ENCODE assay signal across 11 cellular contexts in genomic region chr1:214187152-214187900, GRCh38.
DNase-seq lines count a peak whose midpoint lies in the region; ATAC-seq and TF ChIP-seq lines count a peak whose summit lies in the region.
"Had no signal": no experiment of that assay in that cellular context is flagged by ENCODE, and none has a peak within 500 bp of the region (broad histone marks: within the 10 kb centered on the region; RNA-seq: fewer than 3 reads in every experiment).

No MANE protein-coding gene starts in this region.

- H3K4me3 Mint-ChIP-seq in activated CD4-positive, alpha-beta T cell treated with anti-CD3 and anti-CD28 coated beads, Interleukin-2, amount 10 ng/mL, durations not matched to agents 7 days and 5 days = no peak overlapping the region

- H3K27ac ChIP-seq in ACC112 (ENCODE audit: low read depth, low read length) = no peak overlapping the region
- no peak overlapping the region for H3K27ac ChIP-seq in ectodermal cell (ENCODE audit: insufficient read depth, low read depth, low read length, poor library complexity, severe bottlenecking)
- no peak overlapping the region for H3K27ac ChIP-seq in mesodermal cell (ENCODE audit: low read depth, low read length, severe bottlenecking)
- H3K27ac ChIP-seq in prostate gland = no peak overlapping the region
- H3K27ac ChIP-seq: uterus had no signal

- peak overlapping the region; percentile 59 for H3K4me3 ChIP-seq in ACC112 (ENCODE audit: low read depth, low read length)
- H3K4me3 ChIP-seq in ectodermal cell (ENCODE audit: insufficient read depth, low read depth, low read length) = peak overlapping the region; percentile 31
- peak overlapping the region; percentile 31 for H3K4me3 ChIP-seq in mesodermal cell (ENCODE audit: extremely low read depth, insufficient read depth, low read length, poor library complexity, severe bottlenecking)
- H3K4me3 ChIP-seq in prostate gland = no peak overlapping the region
- H3K4me3 ChIP-seq: uterus had no signal

- H3K36me3 Mint-ChIP-seq in activated CD4-positive, alpha-beta T cell treated with anti-CD3 and anti-CD28 coated beads, Interleukin-2, amount 10 ng/mL, durations not matched to agents 7 days and 5 days (ENCODE audit: low read depth) = no peaks in the 10 kb centered on the region

- H3K36me3 ChIP-seq in ACC112 (ENCODE audit: insufficient read depth, low read length) (no peaks in the 10 kb centered on the region), ectodermal cell (ENCODE audit: control insufficient read depth, insufficient read depth, low read length) (no peaks in the 10 kb centered on the region), mesodermal cell (ENCODE audit: control insufficient read depth, insufficient read depth, low read length) (no peaks in the 10 kb centered on the region), prostate gland (no peaks in the 10 kb centered on the region)
- H3K36me3 ChIP-seq: uterus had no signal

- WGBS in ectodermal cell, 2 experiments = 6 to 9% methylated on average over 45 to 48 of the region's 49 CpGs
- WGBS in mesodermal cell (ENCODE audit: insufficient coverage in 2 of 2), 2 experiments = 3 to 6% methylated on average over 23 to 42 of the region's 49 CpGs
- 4% methylated on average over 49 of the region's 49 CpGs for WGBS in prostate gland

- DNase-seq in HuH-7 (ENCODE audit: low spot score) (peak; percentile 36), NCI-H526 treated with DMSO at 0.1 percent for 48 hours (lab: John Stamatoyannopoulos, UW) (no peak), prostate gland (ENCODE audit: low spot score) (no peak)
- no peak for DNase-seq in activated CD4-positive, alpha-beta T cell treated with anti-CD3 and anti-CD28 coated beads, Interleukin-2, amount 10 ng/mL, durations not matched to agents 7 days and 5 days
- DNase-seq: activated T-cell treated with anti-CD3 and anti-CD28 coated beads for 4 hours, Calu3, uterus had no signal

- TF ChIP-seq POLR2A in prostate gland (IDR thresholded peaks at IDR 0.05) = no peak

- no peak for TF ChIP-seq CTCF in prostate gland (IDR thresholded peaks at IDR 0.05)

- no peaks in the 10 kb centered on the region for H3K79me2 ChIP-seq in ACC112 (ENCODE audit: control insufficient read depth, insufficient read depth, low read length, unreplicated experiment)

- peaks cover 3% of the 10 kb centered on the region for H3K4me1 Mint-ChIP-seq in activated CD4-positive, alpha-beta T cell treated with anti-CD3 and anti-CD28 coated beads, Interleukin-2, amount 10 ng/mL, durations not matched to agents 7 days and 5 days

- H3K27me3 ChIP-seq in ACC112 (ENCODE audit: insufficient read depth, low read length) (peaks cover 91% of the 10 kb centered on the region), ectodermal cell (ENCODE audit: control insufficient read depth, insufficient read depth, low read length, poor library complexity, severe bottlenecking) (peaks cover 38% of the 10 kb centered on the region), prostate gland (replicated peaks; ENCODE audit: insufficient read depth) (peaks cover 3% of the 10 kb centered on the region)

- H3K27me3 Mint-ChIP-seq in activated CD4-positive, alpha-beta T cell treated with anti-CD3 and anti-CD28 coated beads, Interleukin-2, amount 10 ng/mL, durations not matched to agents 7 days and 5 days = peaks cover 65% of the 10 kb centered on the region

- CTCF ChIA-PET in activated CD4-positive, alpha-beta T cell treated with anti-CD3 and anti-CD28 coated beads, Interleukin-2, amount 10 ng/mL, durations not matched to agents 7 days and 5 days (lab: Charles Lee) = no interaction called here

- no peaks in the 10 kb centered on the region for H3K4me1 ChIP-seq in ACC112 (ENCODE audit: control insufficient read depth, insufficient read depth, low read length, unreplicated experiment)
- peaks cover 20% of the 10 kb centered on the region for H3K4me1 ChIP-seq in ectodermal cell (ENCODE audit: control insufficient read depth, insufficient read depth, low read length)
- no peaks in the 10 kb centered on the region for H3K4me1 ChIP-seq in mesodermal cell (ENCODE audit: control insufficient read depth, insufficient read depth, low read length, poor library complexity, severe bottlenecking)
- no peaks in the 10 kb centered on the region for H3K4me1 ChIP-seq in prostate gland (replicated peaks)
- H3K4me1 ChIP-seq: uterus had no signal

- peaks cover 2% of the 10 kb centered on the region for H3K9me3 Mint-ChIP-seq in activated CD4-positive, alpha-beta T cell treated with anti-CD3 and anti-CD28 coated beads, Interleukin-2, amount 10 ng/mL, durations not matched to agents 7 days and 5 days

- POLR2A ChIA-PET in activated CD4-positive, alpha-beta T cell treated with anti-CD3 and anti-CD28 coated beads, Interleukin-2, amount 10 ng/mL, durations not matched to agents 7 days and 5 days (lab: Charles Lee) = no interaction called here

- intact Hi-C loops in prostate gland (cut with DNase I) = no loop called here

- H3K27ac Mint-ChIP-seq in activated CD4-positive, alpha-beta T cell treated with anti-CD3 and anti-CD28 coated beads, Interleukin-2, amount 10 ng/mL, durations not matched to agents 7 days and 5 days = no peak overlapping the region

- no peak for ATAC-seq in HG02884 (IDR thresholded peaks at IDR 0.05; ENCODE audit: unreplicated experiment)

- H2AFZ ChIP-seq in ACC112 (ENCODE audit: low read length, unreplicated experiment) = peak overlapping the region; percentile 36

- H3K9me3 ChIP-seq in ectodermal cell (ENCODE audit: control insufficient read depth, low read length) (no peaks in the 10 kb centered on the region), mesodermal cell (ENCODE audit: control insufficient read depth, low read length) (peaks cover 7% of the 10 kb centered on the region), prostate gland (no peaks in the 10 kb centered on the region)
- H3K9me3 ChIP-seq: uterus had no signal

Comparison
In these comparisons a context has a peak if more than half of its experiments do, and no peak if none do; other contexts are left out.
1. H3K4me3 ChIP-seq: peak in ACC112 (single experiment), ectodermal cell (single experiment) and mesodermal cell (single experiment); none in prostate gland (0 of 2).